In the genomic region with DNA sequence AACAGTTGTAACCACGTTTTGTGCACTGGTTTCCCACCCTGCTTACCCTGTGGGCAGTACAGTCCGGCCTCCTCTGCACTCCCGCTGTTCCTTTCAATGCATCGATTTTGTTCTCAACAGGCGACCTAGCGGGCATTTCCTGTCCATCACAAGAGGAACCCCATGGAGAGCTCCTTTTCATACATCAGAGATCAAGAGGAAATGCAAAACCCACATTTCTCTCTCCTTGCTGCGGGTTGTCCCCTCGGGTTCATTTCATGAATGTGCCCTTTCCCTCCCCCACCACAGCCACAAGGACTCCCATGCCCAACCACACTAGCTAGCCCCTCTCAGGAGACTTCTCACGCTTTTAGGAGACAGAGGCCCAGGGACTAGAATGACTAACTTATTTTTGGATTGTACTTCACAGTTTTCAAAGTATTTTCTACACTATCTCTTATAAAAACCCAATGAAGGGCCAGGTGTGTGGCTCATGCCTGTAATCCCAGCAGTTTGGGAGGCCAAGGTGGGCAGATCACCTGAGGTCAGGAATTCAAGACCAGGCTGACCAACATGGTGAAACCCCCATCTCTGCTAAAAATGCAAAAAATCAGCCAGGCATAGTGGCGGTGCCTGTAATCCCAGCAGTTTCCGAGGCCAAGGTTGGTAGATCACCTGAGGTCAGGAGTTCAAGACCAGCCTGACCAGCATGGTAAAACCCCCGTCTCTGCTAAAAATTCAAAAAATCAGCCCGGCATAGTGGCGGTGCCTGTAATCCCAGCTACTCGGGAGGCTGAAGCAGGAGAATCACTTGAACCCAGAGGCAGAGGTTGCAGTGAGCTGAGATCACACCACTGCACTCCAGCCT, we compare ENCODE assay signal across 9 cellular contexts. TPM values are rescaled to one million over a fixed set of nuclear protein-coding genes. Genes with fewer than 3 reads are reported as not detected.
A peak's percentile ranks its signal among the peaks of the same experiment; 100 is the strongest.
DNase-seq lines count a peak whose midpoint lies in the region; ATAC-seq and TF ChIP-seq lines count a peak whose summit lies in the region.
"Had no signal": no experiment of that assay in that cellular context is flagged by ENCODE, and none has a peak within 500 bp of the region (broad histone marks: within the 10 kb centered on the region; RNA-seq: fewer than 3 reads in every experiment).

No MANE protein-coding gene starts in this region.

- CTCF ChIA-PET in GM10248 (lab: Yijun Ruan, JAX), result interaction anchor here (0.9 to 3.4 kb wide), 12 partner anchors 10 to 207 kb away, joined by 3 to 12 read pairs (median 5); no protein-coding TSS in a partner anchor

- DNase-seq in GM10248 (ENCODE audit: extremely low spot score) (peak; percentile 46), NCI-H1417 treated with DMSO at 0.1 percent for 48 hours (lab: John Stamatoyannopoulos, UW) (peak; percentile 80), epidermal melanocyte (ENCODE audit: insufficient read length, low spot score) (peak; percentile 31), left ventricle myocardium superior (no peak), GF-D8 (lab: John Stamatoyannopoulos, UW) (no peak), 8988T (no peak), kidney tubule cell (ENCODE audit: low spot score) (no peak)

- intact Hi-C loops in left ventricle myocardium superior (cut with micrococcal nuclease), result no loop called here

- POLR2A ChIA-PET in GM10248 (lab: Yijun Ruan, JAX), result no interaction called here

- ATAC-seq in GM21619 (IDR thresholded peaks at IDR 0.05; ENCODE audit: unreplicated experiment), result peak; percentile 79
- ATAC-seq in left ventricle myocardium superior, result no peak

- TF ChIP-seq CTCF in GM10248 (IDR thresholded peaks at IDR 0.05; ENCODE audit: control extremely low read depth, extremely low read depth, low read depth, missing control alignments), result no peak

RNA-seq across cellular contexts. Expression of a gene that starts 18.4 kb away (rescaled TPM):
- not detected for total RNA-seq in left ventricle myocardium superior
- total RNA-seq: posterior vena cava had no signal

RNA-seq across cellular contexts. Expression of a gene that starts 20.6 kb away (rescaled TPM):
- 20.0 TPM for total RNA-seq in left ventricle myocardium superior

RNA-seq across cellular contexts. Expression of a gene that starts 35.4 kb away (rescaled TPM):
- 277 TPM for total RNA-seq in left ventricle myocardium superior

RNA-seq across cellular contexts. Expression of a gene that starts 54.2 kb away (rescaled TPM):
- 243 TPM for total RNA-seq in left ventricle myocardium superior

Comparison
In these comparisons a context has a peak if more than half of its experiments do, and no peak if none do; other contexts are left out.
1. DNase-seq: peak in GM10248 (single experiment), NCI-H1417 treated with DMSO at 0.1 percent for 48 hours (single experiment) and epidermal melanocyte (single experiment); none in left ventricle myocardium superior (single experiment), GF-D8 (single experiment), 8988T (single experiment) and kidney tubule cell (single experiment).